8 cellular contexts compared by ENCODE assay signal in the genomic region with DNA sequence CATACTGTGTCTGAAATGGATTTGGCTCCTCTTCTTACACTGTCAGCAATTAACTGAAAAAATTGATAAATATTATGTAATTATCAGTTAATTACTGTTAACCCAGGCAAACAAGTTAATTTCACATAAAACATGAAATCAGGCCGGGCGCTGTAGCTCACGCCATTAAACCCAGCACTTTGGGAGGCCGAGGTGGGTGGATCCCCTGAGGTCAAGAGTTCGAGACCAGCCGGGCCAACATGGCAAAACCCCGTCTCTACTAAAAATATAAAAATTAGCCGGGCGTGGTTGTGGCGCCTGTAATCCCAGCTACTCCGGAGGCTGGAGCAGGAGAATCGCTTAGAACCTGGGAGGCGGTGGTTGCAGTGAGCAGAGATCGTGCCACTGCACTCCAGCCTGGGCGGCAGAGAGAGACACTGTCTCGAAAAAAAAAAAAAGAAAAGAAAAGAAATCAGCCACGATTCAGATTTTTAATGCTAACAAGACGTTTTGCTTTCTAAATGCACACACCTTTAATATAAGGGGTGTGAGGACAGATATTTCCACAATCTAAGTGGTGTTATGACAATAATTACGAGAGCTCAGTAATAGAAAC. TPM values are rescaled to one million over a fixed set of nuclear protein-coding genes. Genes with fewer than 3 reads are reported as not detected.
DNase-seq lines count a peak whose midpoint lies in the region; ATAC-seq and TF ChIP-seq lines count a peak whose summit lies in the region.

No MANE protein-coding gene starts in this region.

- POLR2A ChIA-PET in AG04450 (lab: Yijun Ruan, JAX), result interaction anchor here (1.0 to 2.0 kb wide), 3 partner anchors 22 to 62 kb away, joined by 3 to 41 read pairs (median 12); a partner anchor contains a TSS

- H3K36me3 Mint-ChIP-seq in central memory CD8-positive, alpha-beta T cell (ENCODE audit: insufficient read depth), result peaks cover 3% of the 10 kb centered on the region

- H3K27ac ChIP-seq in AG04450 (ENCODE audit: low read depth, low read length), result no peak overlapping the region

- H3K27me3 ChIP-seq in AG04450 (ENCODE audit: control insufficient read depth, insufficient read depth, low read length), result no peaks in the 10 kb centered on the region

- no peaks in the 10 kb centered on the region for H3K4me1 ChIP-seq in mucosa of descending colon (ENCODE audit: low read depth)

- H3K4me3 ChIP-seq in AG04450 (ENCODE audit: low read depth, low read length) (peak overlapping the region; percentile 84), mucosa of descending colon (peak overlapping the region; percentile 52)
- peak overlapping the region; percentile 59 for H3K4me3 ChIP-seq in Jurkat, Clone E6-1 (ENCODE audit: low read length)

- no peaks in the 10 kb centered on the region for H3K27me3 Mint-ChIP-seq in central memory CD8-positive, alpha-beta T cell

- intact Hi-C loops in mucosa of descending colon (cut with DNase I, micrococcal nuclease), result no loop called here

- CTCF ChIA-PET in AG04450 (lab: Charles Lee), result interaction anchor here (0.5 to 3.8 kb wide), 11 partner anchors 8 to 271 kb away, joined by 3 to 26 read pairs (median 8); a partner anchor contains a TSS

- ATAC-seq in central memory CD8-positive, alpha-beta T cell (replicated peaks; ENCODE audit: extremely low read depth, poor library complexity, severe bottlenecking), result no peak
- ATAC-seq in mucosa of descending colon (no peak), GM18505 (IDR thresholded peaks at IDR 0.05; ENCODE audit: unreplicated experiment) (no peak)

- H3K4me3 Mint-ChIP-seq in central memory CD8-positive, alpha-beta T cell, result peak overlapping the region; percentile 96

- no peak for TF ChIP-seq CTCF in AG04450 (IDR thresholded peaks at IDR 0.05; ENCODE audit: low read depth, low read length)
- TF ChIP-seq CTCF in mucosa of descending colon (IDR thresholded peaks at IDR 0.05), result no peak

- H3K9me3 ChIP-seq in AG04450 (ENCODE audit: control insufficient read depth, insufficient read depth, low read length), result no peaks in the 10 kb centered on the region
- no peaks in the 10 kb centered on the region for H3K9me3 ChIP-seq in mucosa of descending colon

- H3K9me3 Mint-ChIP-seq in central memory CD8-positive, alpha-beta T cell, result no peaks in the 10 kb centered on the region

- H3K4me1 Mint-ChIP-seq in central memory CD8-positive, alpha-beta T cell, result peaks cover 10% of the 10 kb centered on the region

- H3K27ac Mint-ChIP-seq in central memory CD8-positive, alpha-beta T cell (ENCODE audit: low read depth), result peak overlapping the region; percentile 93

- H3K36me3 ChIP-seq in mucosa of descending colon (ENCODE audit: low read depth), result no peaks in the 10 kb centered on the region

- no peak for TF ChIP-seq POLR2A in GM18505 (IDR thresholded peaks at IDR 0.05; ENCODE audit: borderline replicate concordance, extremely low read depth, insufficient read depth, insufficient read length)

- DNase-seq in AG04450 (ENCODE audit: low read depth, low spot score) (no peak), mucosa of descending colon (peak in 1 of 3 donors; percentile 53), DMS153 (lab: John Stamatoyannopoulos, UW) (no peak), globus pallidus (ENCODE audit: low spot score) (no peak), amniotic stem cell (lab: John Stamatoyannopoulos, UW) (no peak)
- no peak for DNase-seq in Jurkat, Clone E6-1 (ENCODE audit: low read depth, low spot score)
- no peak for DNase-seq in central memory CD8-positive, alpha-beta T cell (ENCODE audit: low spot score in 2 of 2)

RNA-seq across cellular contexts. Expression of a gene that starts 0.5 kb away (rescaled TPM):
- 18.8 and 23.3 TPM in 2 replicates for polyA plus RNA-seq in AG04450 (2011; rRNA removed)
- 19.4 and 30.7 TPM in 2 replicates for polyA minus RNA-seq in AG04450 (2011; rRNA and poly(A)+ RNA removed)
- polyA plus RNA-seq in Jurkat, Clone E6-1 (2012; ENCODE audit: insufficient read depth, insufficient read length), result 25.9 TPM
- total RNA-seq in mucosa of descending colon, result 10 to 100 TPM; 25.3 to 41.7 (median 37.3) TPM

RNA-seq across cellular contexts. Expression of a gene that starts 21.3 kb away (rescaled TPM):
- polyA plus RNA-seq in AG04450 (2011; rRNA removed), result 3.3 and 6.1 TPM in 2 replicates
- polyA minus RNA-seq in AG04450 (2011; rRNA and poly(A)+ RNA removed), result 1.6 and 2.6 TPM in 2 replicates
- polyA plus RNA-seq in Jurkat, Clone E6-1 (2012; ENCODE audit: insufficient read depth, insufficient read length), result 6.3 TPM
- total RNA-seq in mucosa of descending colon, result 1 to 10 TPM; 3.2 to 4.6 (median 3.9) TPM

RNA-seq across cellular contexts. Expression of a gene that starts 21.8 kb away (rescaled TPM):
- polyA plus RNA-seq in AG04450 (2011; rRNA removed), result 38.4 and 55.5 TPM in 2 replicates
- polyA minus RNA-seq in AG04450 (2011; rRNA and poly(A)+ RNA removed), result 20.5 and 46.7 TPM in 2 replicates
- polyA plus RNA-seq in Jurkat, Clone E6-1 (2012; ENCODE audit: insufficient read depth, insufficient read length), result 21.9 TPM
- 10 to 100 TPM; 49.0 to 64.1 (median 57.0) TPM for total RNA-seq in mucosa of descending colon
